In the genomic region with DNA sequence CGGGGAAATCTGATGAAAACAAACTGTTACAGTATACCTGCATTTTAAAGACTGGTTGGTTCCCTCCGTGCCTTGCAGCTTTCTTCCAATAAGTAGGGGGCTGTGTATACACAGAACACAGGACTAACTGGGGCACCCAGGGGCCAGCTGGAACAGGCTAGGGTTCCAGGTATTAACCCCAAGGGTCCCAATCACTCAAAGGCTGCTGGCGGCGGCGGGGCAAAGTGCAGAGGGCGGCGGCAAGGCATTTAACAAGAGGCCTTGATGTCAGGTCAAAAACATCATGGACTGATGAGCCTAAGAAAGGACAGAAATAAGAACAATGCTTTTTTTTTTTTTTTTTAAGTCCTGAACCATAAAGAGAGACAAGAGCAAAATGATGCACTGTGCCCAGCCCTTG, we compare ENCODE assay signal across 11 cellular contexts. TPM values are rescaled to one million over a fixed set of nuclear protein-coding genes. Genes with fewer than 3 reads are reported as not detected.
DNase-seq lines count a peak whose midpoint lies in the region; ATAC-seq and TF ChIP-seq lines count a peak whose summit lies in the region.
"Had no signal": no experiment of that assay in that cellular context is flagged by ENCODE, and none has a peak within 500 bp of the region (broad histone marks: within the 10 kb centered on the region; RNA-seq: fewer than 3 reads in every experiment).

No MANE protein-coding gene starts in this region.

- peak overlapping the region; percentile 89 for H3K9ac ChIP-seq in HUES6 (ENCODE audit: low read length)

- H3K36me3 Mint-ChIP-seq in neural crest cell (ENCODE audit: low read depth), result no peaks in the 10 kb centered on the region

- H3K27me3 ChIP-seq in HUES6 (ENCODE audit: control insufficient read depth, insufficient read depth, low read length), result peaks cover 9% of the 10 kb centered on the region; the same call in 1 of the 2 replicates

- no peak for ATAC-seq in HG02588 (IDR thresholded peaks at IDR 0.05; ENCODE audit: unreplicated experiment)

- DNase-seq in AG10803 (ENCODE audit: low read depth) (no peak), caudate nucleus (lab: John Stamatoyannopoulos, UW) (peak in 1 of 61 donors; percentile 26), neural crest cell (ENCODE audit: low read depth, low spot score) (no peak), NCI-H1930 (lab: John Stamatoyannopoulos, UW) (no peak), hippocampal formation (lab: John Stamatoyannopoulos, UW) (no peak), DMS153 treated with DMSO at 0.1 percent for 48 hours (lab: John Stamatoyannopoulos, UW; ENCODE audit: unreplicated experiment) (no peak)
- DNase-seq: activated CD4-positive, alpha-beta memory T cell treated with anti-CD3 and anti-CD28 coated beads for 36 hours; GOT3; NCI-H187 had no signal

- TF ChIP-seq CTCF in AG10803 (conservative IDR thresholded peaks at IDR 0.05; ENCODE audit: low read length), result no peak
- TF ChIP-seq CTCF in neural crest cell (conservative IDR thresholded peaks at IDR 0.05), result no peak

- peaks cover 32% of the 10 kb centered on the region for H3K4me1 Mint-ChIP-seq in neural crest cell

- no peak overlapping the region for H3K27ac Mint-ChIP-seq in neural crest cell (ENCODE audit: unreplicated experiment)
- H3K27ac Mint-ChIP-seq: activated CD4-positive, alpha-beta memory T cell treated with anti-CD3 and anti-CD28 coated beads for 36 hours had no signal

- H3K36me3 ChIP-seq in HUES6 (ENCODE audit: control insufficient read depth, insufficient read depth, low read length), result peaks cover 20% of the 10 kb centered on the region; the same call in 1 of the 2 replicates

- H3K4me3 Mint-ChIP-seq in neural crest cell, result peak overlapping the region; percentile 93

- H3K9me3 Mint-ChIP-seq in neural crest cell, result no peaks in the 10 kb centered on the region
- H3K9me3 Mint-ChIP-seq: activated CD4-positive, alpha-beta memory T cell treated with anti-CD3 and anti-CD28 coated beads for 36 hours had no signal

- H3K27me3 Mint-ChIP-seq in neural crest cell (ENCODE audit: low read depth), result peaks cover 86% of the 10 kb centered on the region

- H3K9me3 ChIP-seq in HUES6 (ENCODE audit: control insufficient read depth, insufficient read depth, low read depth, low read length), result no peaks in the 10 kb centered on the region

- H3K4me1 ChIP-seq in HUES6 (ENCODE audit: control insufficient read depth, insufficient read depth, low read length), result peaks cover 46% of the 10 kb centered on the region

- H3K4me3 ChIP-seq in AG10803 (ENCODE audit: low read length) (0 out of 2 replicates have a peak overlapping the region, but pooled peaks have one; percentile 69), HUES6 (ENCODE audit: low read depth, low read length) (peak overlapping the region; percentile 84)

- no peak overlapping the region for H3K27ac ChIP-seq in HUES6 (ENCODE audit: low read depth, low read length)
- peak overlapping the region; percentile 28 for H3K27ac ChIP-seq in caudate nucleus (ENCODE audit: low read depth, low read length)

RNA-seq across cellular contexts. Expression of a gene that starts 2.5 kb away (rescaled TPM):
- total RNA-seq in neural crest cell, result 3.2 and 4.2 TPM in 2 replicates
